Comparison of ENCODE assay signal across 11 cellular contexts in genomic region chr14:32703246-32703645, GRCh38.
DNase-seq lines count a peak whose midpoint lies in the region; ATAC-seq and TF ChIP-seq lines count a peak whose summit lies in the region.
"Had no signal": no experiment of that assay in that cellular context is flagged by ENCODE, and none has a peak within 500 bp of the region (broad histone marks: within the 10 kb centered on the region; RNA-seq: fewer than 3 reads in every experiment).

No MANE protein-coding gene starts in this region.

- no peak overlapping the region for H3K4me3 ChIP-seq in choroid plexus epithelial cell (ENCODE audit: low read depth, low read length)
- H3K4me3 ChIP-seq in CD8-positive, alpha-beta memory T cell (ENCODE audit: low read length), result no peak overlapping the region
- H3K4me3 ChIP-seq: prostate gland had no signal

- peaks cover 0 to 4% (median 0%) of the 10 kb centered on the region in 5 donors for H3K9me3 Mint-ChIP-seq in CD8-positive, alpha-beta memory T cell

- no peak overlapping the region for H3K4me3 Mint-ChIP-seq in CD8-positive, alpha-beta memory T cell

- no peaks in the 10 kb centered on the region for H3K9me3 ChIP-seq in CD8-positive, alpha-beta memory T cell (ENCODE audit: low read length)
- H3K9me3 ChIP-seq: prostate gland had no signal

- no peak for TF ChIP-seq CTCF in choroid plexus epithelial cell (conservative IDR thresholded peaks at IDR 0.05; ENCODE audit: low read depth, low read length)

- no peaks in the 10 kb centered on the region for H3K4me1 Mint-ChIP-seq in CD8-positive, alpha-beta memory T cell

- ATAC-seq in GM18909 (IDR thresholded peaks at IDR 0.05; ENCODE audit: poor library complexity, unreplicated experiment) (no peak), HG02970 (IDR thresholded peaks at IDR 0.05; ENCODE audit: low FRiP score, unreplicated experiment) (no peak)

- H3K36me3 Mint-ChIP-seq in CD8-positive, alpha-beta memory T cell, result no peaks in the 10 kb centered on the region

- H3K27me3 Mint-ChIP-seq in CD8-positive, alpha-beta memory T cell, result no peaks in the 10 kb centered on the region

- DNase-seq in Ammon's horn (ENCODE audit: low spot score) (peak; percentile 78), choroid plexus epithelial cell (ENCODE audit: low read depth) (peak; percentile 38), left kidney (ENCODE audit: low read depth, low spot score) (peak; percentile 25), putamen (ENCODE audit: low spot score) (peak; percentile 74), HPDE6-E6E7 (ENCODE audit: extremely low spot score) (no peak)
- DNase-seq in CD8-positive, alpha-beta memory T cell, result no peak
- DNase-seq: activated naive CD4-positive, alpha-beta T cell; NCI-H2081 treated with DMSO at 0.1 percent for 48 hours had no signal

- no peaks in the 10 kb centered on the region for H3K36me3 ChIP-seq in CD8-positive, alpha-beta memory T cell (ENCODE audit: insufficient read depth, low read length)
- H3K36me3 ChIP-seq: prostate gland had no signal

- H3K27ac Mint-ChIP-seq in CD8-positive, alpha-beta memory T cell, result no peak overlapping the region

- POLR2A ChIA-PET in CD8-positive, alpha-beta memory T cell (lab: Charles Lee), result no interaction called here

- CTCF ChIA-PET in CD8-positive, alpha-beta memory T cell (lab: Charles Lee), result no interaction called here

- no peak overlapping the region for H3K27ac ChIP-seq in CD8-positive, alpha-beta memory T cell (ENCODE audit: low read depth, low read length)

- H3K4me1 ChIP-seq in CD8-positive, alpha-beta memory T cell (ENCODE audit: insufficient read depth, low read length), result no peaks in the 10 kb centered on the region
- H3K4me1 ChIP-seq: prostate gland had no signal

- no peaks in the 10 kb centered on the region for H3K27me3 ChIP-seq in CD8-positive, alpha-beta memory T cell (ENCODE audit: insufficient read depth, low read length, poor library complexity, severe bottlenecking)

Comparison
In these comparisons a context has a peak if more than half of its experiments do, and no peak if none do; other contexts are left out.
1. DNase-seq: peak in Ammon's horn (single experiment), choroid plexus epithelial cell (single experiment), left kidney (single experiment) and putamen (single experiment); none in CD8-positive, alpha-beta memory T cell (0 of 5) and HPDE6-E6E7 (single experiment).